Comparison of ENCODE assay signal across 23 cellular contexts in genomic region chr3:193912621-193913178, GRCh38.
A peak's percentile ranks its signal among the peaks of the same experiment; 100 is the strongest.
DNase-seq lines count a peak whose midpoint lies in the region; ATAC-seq and TF ChIP-seq lines count a peak whose summit lies in the region.
"Had no signal": no experiment of that assay in that cellular context is flagged by ENCODE, and none has a peak within 500 bp of the region (broad histone marks: within the 10 kb centered on the region; RNA-seq: fewer than 3 reads in every experiment).

No MANE protein-coding gene starts in this region.

- no peak for TF ChIP-seq POLR2A in gastroesophageal sphincter (IDR thresholded peaks at IDR 0.05)

- H3K4ac ChIP-seq in mesenchymal stem cell (ENCODE audit: low read depth in 1 of 2, low read length in 2 of 2), result no peak overlapping the region

- CTCF ChIA-PET in CD4-positive, alpha-beta T cell (lab: Charles Lee), result no interaction called here

- ATAC-seq in CD4-positive, alpha-beta T cell (ENCODE audit: poor library complexity), result no peak
- ATAC-seq in GM18873 (IDR thresholded peaks at IDR 0.05; ENCODE audit: low FRiP score, unreplicated experiment) (no peak), gastroesophageal sphincter (no peak)
- ATAC-seq: Right ventricle myocardium inferior, SK-N-SH treated with all-trans-retinoic acid at 6 μM for 48 hours had no signal

- H3K36me3 ChIP-seq in Loucy (ENCODE audit: insufficient read depth, low read length) (no peaks in the 10 kb centered on the region), mesenchymal stem cell (ENCODE audit: control insufficient read depth in 1 of 2, insufficient read depth in 2 of 2, low read depth in 1 of 2, low read length in 2 of 2) (no peaks in the 10 kb centered on the region), gastroesophageal sphincter (no peaks in the 10 kb centered on the region)
- H3K36me3 ChIP-seq: BLaER1, SJCRH30 had no signal

- no peak overlapping the region for H3K27ac ChIP-seq in CD4-positive, alpha-beta T cell (ENCODE audit: low read depth, low read length)
- H3K27ac ChIP-seq in mesenchymal stem cell (ENCODE audit: low read length, poor library complexity, severe bottlenecking), result no peak overlapping the region
- H3K27ac ChIP-seq in gastroesophageal sphincter, result no peak overlapping the region
- H3K27ac ChIP-seq: BLaER1, GM23248, SJCRH30 had no signal

- H3K4me3 ChIP-seq in Loucy (ENCODE audit: low read length, poor library complexity, severe bottlenecking) (no peak overlapping the region), mesenchymal stem cell (ENCODE audit: insufficient read depth in 1 of 2, low read depth in 1 of 2, low read length in 2 of 2) (no peak overlapping the region), gastroesophageal sphincter (no peak overlapping the region)
- H3K4me3 ChIP-seq: BLaER1, GM23248, PC-9, SJCRH30 had no signal

- TF ChIP-seq CTCF in CD4-positive, alpha-beta T cell (IDR thresholded peaks at IDR 0.05), result no peak
- TF ChIP-seq CTCF in Loucy (conservative IDR thresholded peaks at IDR 0.05; ENCODE audit: low read length) (no peak), progenitor cell of endocrine pancreas (IDR thresholded peaks at IDR 0.05; ENCODE audit: unreplicated experiment) (no peak), gastroesophageal sphincter (IDR thresholded peaks at IDR 0.05) (no peak)

- H3F3A ChIP-seq in Loucy (ENCODE audit: low read depth), result peaks cover 14% of the 10 kb centered on the region

- H3K36me3 Mint-ChIP-seq in CD4-positive, alpha-beta T cell (ENCODE audit: low read depth), result no peaks in the 10 kb centered on the region
- H3K36me3 Mint-ChIP-seq in progenitor cell of endocrine pancreas (ENCODE audit: insufficient read depth), result no peaks in the 10 kb centered on the region
- H3K36me3 Mint-ChIP-seq: CD4-positive, alpha-beta memory T cell had no signal

- H3K9me2 ChIP-seq in Loucy (replicated peaks; ENCODE audit: low read depth, low read length), result no peaks in the 10 kb centered on the region

- peak overlapping the region; percentile 87 for H3K27ac Mint-ChIP-seq in CD4-positive, alpha-beta T cell
- H3K27ac Mint-ChIP-seq in progenitor cell of endocrine pancreas, result peak overlapping the region; percentile 76
- H3K27ac Mint-ChIP-seq: H9, HFFc6 had no signal

- H3K79me2 ChIP-seq in Loucy (ENCODE audit: insufficient read depth, low read length), result no peaks in the 10 kb centered on the region

- H2AFZ ChIP-seq in Loucy (ENCODE audit: low read length) (peak overlapping the region; percentile 11; the same call in 1 of the 2 replicates), mesenchymal stem cell (ENCODE audit: low read depth, low read length) (no peak overlapping the region)
- H2AFZ ChIP-seq: GM23248, PC-9 had no signal

- peaks cover 6% of the 10 kb centered on the region for H3K9me3 Mint-ChIP-seq in CD4-positive, alpha-beta T cell
- no peaks in the 10 kb centered on the region for H3K9me3 Mint-ChIP-seq in progenitor cell of endocrine pancreas (ENCODE audit: low read depth)

- H2AK5ac ChIP-seq in mesenchymal stem cell (ENCODE audit: low read length, severe bottlenecking), result no peak overlapping the region

- H3K4me3 Mint-ChIP-seq in CD4-positive, alpha-beta T cell, result peak overlapping the region; percentile 38
- no peak overlapping the region for H3K4me3 Mint-ChIP-seq in progenitor cell of endocrine pancreas (ENCODE audit: low read depth)
- H3K4me3 Mint-ChIP-seq: H9, HFFc6 had no signal

- H4K91ac ChIP-seq in mesenchymal stem cell (ENCODE audit: low read length), result no peak overlapping the region

- WGBS in mesenchymal stem cell, result 97% methylated on average over 2 of the region's 2 CpGs
- 92% methylated on average over 2 of the region's 2 CpGs; no CpG with 5 or more reads in 1 of the 2 donors for WGBS in gastroesophageal sphincter (ENCODE audit: low coverage in 1 of 2), 2 donors

- H3K18ac ChIP-seq in mesenchymal stem cell (ENCODE audit: low read depth in 1 of 2, low read length in 2 of 2), result no peak overlapping the region

- peaks cover 34% of the 10 kb centered on the region for H3K4me1 Mint-ChIP-seq in CD4-positive, alpha-beta T cell (ENCODE audit: low read depth)
- H3K4me1 Mint-ChIP-seq in progenitor cell of endocrine pancreas (ENCODE audit: low read depth), result peaks cover 72% of the 10 kb centered on the region

- intact Hi-C loops in CD4-positive, alpha-beta T cell (cut with DNase I, micrococcal nuclease), result no loop called here

- H3K27me3 ChIP-seq in CD4-positive, alpha-beta T cell (ENCODE audit: control insufficient read depth, insufficient read depth, low read length), result no peaks in the 10 kb centered on the region
- H3K27me3 ChIP-seq in Loucy (ENCODE audit: insufficient read depth, low read length, poor library complexity, severe bottlenecking) (no peaks in the 10 kb centered on the region), mesenchymal stem cell (ENCODE audit: control insufficient read depth in 1 of 2, insufficient read depth in 1 of 2, low read length in 2 of 2) (peaks cover 14 to 50% of the 10 kb centered on the region in 2 experiments), gastroesophageal sphincter (no peaks in the 10 kb centered on the region)
- H3K27me3 ChIP-seq: BLaER1, SJCRH30 had no signal

- POLR2A ChIA-PET in CD4-positive, alpha-beta T cell (lab: Charles Lee), result no interaction called here

- no peak overlapping the region for H3K14ac ChIP-seq in mesenchymal stem cell (ENCODE audit: low read length in 2 of 2)

- TF ChIP-seq EP300 in gastroesophageal sphincter (IDR thresholded peaks at IDR 0.05), result no peak

- H2BK5ac ChIP-seq in mesenchymal stem cell (ENCODE audit: low read depth, low read length, poor library complexity, severe bottlenecking), result no peak overlapping the region

- no peaks in the 10 kb centered on the region for H4K20me1 ChIP-seq in Loucy (ENCODE audit: insufficient read depth, low read length, poor library complexity, severe bottlenecking)
- H4K20me1 ChIP-seq: BLaER1 had no signal

- H4K8ac ChIP-seq in mesenchymal stem cell (ENCODE audit: low read length), result no peak overlapping the region

- H3K27me3 Mint-ChIP-seq in CD4-positive, alpha-beta T cell, result no peaks in the 10 kb centered on the region
- peaks cover 3% of the 10 kb centered on the region for H3K27me3 Mint-ChIP-seq in progenitor cell of endocrine pancreas
- H3K27me3 Mint-ChIP-seq: CD4-positive, alpha-beta memory T cell had no signal

- no peak for DNase-seq in CD4-positive, alpha-beta T cell
- no peak for DNase-seq in mesenchymal stem cell
- no peak for DNase-seq in progenitor cell of endocrine pancreas (ENCODE audit: low spot score, unreplicated experiment)
- no peak for DNase-seq in HT-29 (ENCODE audit: low spot score)
- DNase-seq: CD4-positive, alpha-beta memory T cell; COR-L47; GM23248; H9; HFFc6; Karpas-422; NCI-H2029 treated with DMSO at 0.1 percent for 48 hours; NCI-H446 treated with DMSO at 0.1 percent for 48 hours; NCI-H526; NCI-H82; NK-92 treated with Interleukin-12 subunit alpha and Interleukin-12 subunit beta, amount 100 ng/mL, for 24 hours; PC-9; SJCRH30 had no signal

- peak overlapping the region in 1 of 2 experiments; percentile 23 for H3K23ac ChIP-seq in mesenchymal stem cell (ENCODE audit: low read length in 2 of 2)

- H3K9ac ChIP-seq in Loucy (ENCODE audit: low read depth, low read length, poor library complexity, severe bottlenecking) (peak overlapping the region; percentile 63), mesenchymal stem cell (ENCODE audit: low read length) (no peak overlapping the region)
- H3K9ac ChIP-seq: BLaER1, GM23248 had no signal

- H2BK12ac ChIP-seq in mesenchymal stem cell (ENCODE audit: low read length in 2 of 2), result peak overlapping the region; percentile 15 to 18

- H2BK15ac ChIP-seq in mesenchymal stem cell (ENCODE audit: low read depth, poor library complexity, severe bottlenecking), result no peak overlapping the region

- H3K4me1 ChIP-seq in Loucy (ENCODE audit: insufficient read depth, low read length, poor library complexity, severe bottlenecking) (peaks cover 65% of the 10 kb centered on the region), mesenchymal stem cell (ENCODE audit: control insufficient read depth, insufficient read depth, low read depth, low read length) (no peaks in the 10 kb centered on the region), gastroesophageal sphincter (peaks cover 0 to 28% (median 0%) of the 10 kb centered on the region in 3 donors)
- H3K4me1 ChIP-seq: BLaER1, SJCRH30 had no signal

- H2BK120ac ChIP-seq in mesenchymal stem cell (ENCODE audit: low read depth, low read length), result no peak overlapping the region

- H3K4me2 ChIP-seq in Loucy (ENCODE audit: low read depth, low read length, poor library complexity, severe bottlenecking) (no peak overlapping the region), mesenchymal stem cell (ENCODE audit: low read length, poor library complexity, severe bottlenecking) (no peak overlapping the region)
- H3K4me2 ChIP-seq: BLaER1 had no signal

- no peaks in the 10 kb centered on the region for H3K9me3 ChIP-seq in CD4-positive, alpha-beta T cell (ENCODE audit: control insufficient read depth, low read length)
- no peaks in the 10 kb centered on the region for H3K9me3 ChIP-seq in Loucy (ENCODE audit: insufficient read depth, low read depth, low read length)
- H3K9me3 ChIP-seq in mesenchymal stem cell (ENCODE audit: control insufficient read depth, low read length), result peaks cover 11% of the 10 kb centered on the region
- H3K9me3 ChIP-seq in gastroesophageal sphincter, result peaks cover 0 to 6% (median 0%) of the 10 kb centered on the region in 3 donors

- no peaks in the 10 kb centered on the region for H3K79me1 ChIP-seq in mesenchymal stem cell (replicated peaks; ENCODE audit: low read length, poor library complexity, severe bottlenecking)
